In genomic region chr20:43016257-43016656, GRCh38 we compare ENCODE assay signal across 24 cellular contexts.
"Had no signal": no experiment of that assay in that cellular context is flagged by ENCODE, and none has a peak within 500 bp of the region (broad histone marks: within the 10 kb centered on the region; RNA-seq: fewer than 3 reads in every experiment).

No MANE protein-coding gene starts in this region.

- H3K4me1 ChIP-seq: SJSA1 had no signal

- H3K27me3 ChIP-seq: SJSA1 had no signal

- H3K27ac ChIP-seq: RWPE1, SJSA1, SK-N-MC had no signal

- H3K4me3 ChIP-seq: SJSA1, SK-N-MC had no signal

- H3K36me3 ChIP-seq: SJSA1 had no signal

- ATAC-seq: Panc1, PC-3, Right ventricle myocardium inferior had no signal

- DNase-seq: IMR-90; Kasumi-1; KG1; MM.1S; NCI-H1092 treated with DMSO at 0.1 percent for 48 hours; NCI-H1436; NCI-H187; NCI-H2029; NCI-H2081 treated with DMSO at 0.1 percent for 48 hours; NCI-H2171; NCI-H226; NCI-H446; NCI-H510A; NCI-H524 treated with DMSO at 0.1 percent for 48 hours; NCI-H69; NCI-H774; NK-92 treated with Interleukin-12 subunit alpha and Interleukin-12 subunit beta, amount 100 ng/mL, for 24 hours; PC-3; SHP77 treated with DMSO at 0.1 percent for 48 hours had no signal

- H3K9me3 ChIP-seq: SJSA1 had no signal
